ENCODE assay signal across 14 cellular contexts in the genomic region with DNA sequence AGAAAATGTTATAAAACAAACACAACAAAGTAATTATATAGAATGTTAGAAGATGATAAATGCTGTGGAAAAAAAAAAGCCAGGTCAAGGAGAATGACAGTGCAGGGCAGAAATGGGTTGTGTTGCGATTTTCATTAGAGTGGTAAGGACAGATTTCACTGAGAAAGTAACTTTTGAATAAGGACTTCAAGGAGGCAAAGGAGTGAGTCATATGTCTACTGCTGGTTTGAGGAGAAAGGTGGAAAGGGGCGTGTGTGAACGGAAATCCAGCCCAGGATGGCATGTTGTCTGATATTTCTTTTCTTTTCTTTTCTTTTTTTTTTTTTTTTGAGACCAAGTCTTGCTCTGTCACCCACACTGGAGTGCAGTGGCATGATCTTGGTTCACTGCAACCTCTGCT.
"Had no signal": no experiment of that assay in that cellular context is flagged by ENCODE, and none has a peak within 500 bp of the region (broad histone marks: within the 10 kb centered on the region; RNA-seq: fewer than 3 reads in every experiment).

No MANE protein-coding gene starts in this region.

- H3K27me3 Mint-ChIP-seq: activated T-cell treated with anti-CD3 and anti-CD28 coated beads, Interleukin-2, amount 50 U/mL, for 24 hours had no signal

- H3K9me3 ChIP-seq: ascending aorta had no signal

- H3K9me3 Mint-ChIP-seq: activated CD4-positive, alpha-beta T cell treated with anti-CD3 and anti-CD28 coated beads, Interleukin-2, amount 10 ng/mL, durations not matched to agents 24 days and 14 days; activated CD8-positive, alpha-beta T cell treated with anti-CD3 and anti-CD28 coated beads for 36 hours; activated naive CD8-positive, alpha-beta T cell treated with anti-CD3 and anti-CD28 coated beads, Interleukin-2, amount 10 ng/mL, durations not matched to agents 7 days and 5 days; activated T-cell treated with anti-CD3 and anti-CD28 coated beads, Interleukin-2, amount 50 U/mL, for 24 hours; activated T-helper 1 cell treated with anti-CD3 and anti-CD28 coated beads, Interleukin-12 subunit alpha, Interleukin-12 subunit beta, Interleukin-2, Interleukin-4 antibody, amounts not matched to agents 30 ng/mL and 10 ng/mL and 1 ng/mL, durations not matched to agents 14 hours and 24 hours and 36 hours; T-cell had no signal

- DNase-seq: activated effector memory CD4-positive, alpha-beta T cell treated with Interleukin-2 at 50 U/mL for 16 hours; activated naive CD8-positive, alpha-beta T cell treated with anti-CD3 and anti-CD28 coated beads, Interleukin-2, amount 10 ng/mL, durations not matched to agents 7 days and 5 days; activated T-cell treated with anti-CD3 and anti-CD28 coated beads, Interleukin-2, amount 50 U/mL, for 24 hours; KG1; NCI-H510A; SIG-M5 had no signal

- H3K4me1 ChIP-seq: ascending aorta had no signal

- H3K27ac ChIP-seq: ascending aorta, PC-9, RWPE1 had no signal

- H3K36me3 Mint-ChIP-seq: activated naive CD8-positive, alpha-beta T cell treated with anti-CD3 and anti-CD28 coated beads, Interleukin-2, amount 10 ng/mL, durations not matched to agents 7 days and 5 days; T-cell had no signal

- H3K4me3 Mint-ChIP-seq: activated CD4-positive, alpha-beta T cell treated with anti-CD3 and anti-CD28 coated beads, Interleukin-2, amount 10 ng/mL, durations not matched to agents 24 days and 14 days; activated CD8-positive, alpha-beta T cell treated with anti-CD3 and anti-CD28 coated beads for 36 hours; activated naive CD8-positive, alpha-beta T cell treated with anti-CD3 and anti-CD28 coated beads, Interleukin-2, amount 10 ng/mL, durations not matched to agents 7 days and 5 days; activated T-cell treated with anti-CD3 and anti-CD28 coated beads, Interleukin-2, amount 50 U/mL, for 24 hours; activated T-helper 1 cell treated with anti-CD3 and anti-CD28 coated beads, Interleukin-12 subunit alpha, Interleukin-12 subunit beta, Interleukin-2, Interleukin-4 antibody, amounts not matched to agents 30 ng/mL and 10 ng/mL and 1 ng/mL, durations not matched to agents 14 hours and 24 hours and 36 hours; T-cell; T-helper 17 cell had no signal

- H3K36me3 ChIP-seq: ascending aorta had no signal

- H3K4me3 ChIP-seq: ascending aorta, PC-9 had no signal

- H3K27me3 ChIP-seq: ascending aorta had no signal

- H3K27ac Mint-ChIP-seq: activated CD4-positive, alpha-beta T cell treated with anti-CD3 and anti-CD28 coated beads, Interleukin-2, amount 10 ng/mL, durations not matched to agents 24 days and 14 days; activated CD8-positive, alpha-beta T cell treated with anti-CD3 and anti-CD28 coated beads for 36 hours; activated naive CD8-positive, alpha-beta T cell treated with anti-CD3 and anti-CD28 coated beads, Interleukin-2, amount 10 ng/mL, durations not matched to agents 7 days and 5 days; activated T-cell treated with anti-CD3 and anti-CD28 coated beads, Interleukin-2, amount 50 U/mL, for 24 hours; activated T-helper 1 cell treated with anti-CD3 and anti-CD28 coated beads, Interleukin-12 subunit alpha, Interleukin-12 subunit beta, Interleukin-2, Interleukin-4 antibody, amounts not matched to agents 30 ng/mL and 10 ng/mL and 1 ng/mL, durations not matched to agents 14 hours and 24 hours and 36 hours; T-helper 17 cell had no signal
